8 cellular contexts compared by ENCODE assay signal in genomic region chr15:84955089-84955848, GRCh38. TPM values are rescaled to one million over a fixed set of nuclear protein-coding genes. Genes with fewer than 3 reads are reported as not detected.
DNase-seq lines count a peak whose midpoint lies in the region; ATAC-seq and TF ChIP-seq lines count a peak whose summit lies in the region.

No MANE protein-coding gene starts in this region.

- peak overlapping the region; percentile 24 for H3K4me2 ChIP-seq in trophoblast cell (ENCODE audit: low read length)

- H3K4me1 Mint-ChIP-seq in CD8-positive, alpha-beta memory T cell = peaks cover 3 to 7% (median 4%) of the 10 kb centered on the region in 3 donors
- peaks cover 4% of the 10 kb centered on the region for H3K4me1 Mint-ChIP-seq in activated naive CD4-positive, alpha-beta T cell treated with anti-CD3 and anti-CD28 coated beads, Interleukin-2, amount 10 ng/mL, durations not matched to agents 7 days and 5 days

- no peak overlapping the region for H3K23ac ChIP-seq in trophoblast cell (ENCODE audit: low read length)

- no peaks in the 10 kb centered on the region for H3K36me3 ChIP-seq in CD8-positive, alpha-beta memory T cell (ENCODE audit: insufficient read depth, low read length)
- no peaks in the 10 kb centered on the region for H3K36me3 ChIP-seq in trophoblast cell (ENCODE audit: control insufficient read depth in 1 of 2, insufficient read depth in 2 of 2, low read length in 2 of 2)

- H4K12ac ChIP-seq in trophoblast cell (ENCODE audit: low read depth, low read length) = no peak overlapping the region

- no peak overlapping the region for H3K18ac ChIP-seq in trophoblast cell (ENCODE audit: low read length)

- H4K91ac ChIP-seq in trophoblast cell (ENCODE audit: low read depth, low read length) = no peak overlapping the region

- no peak overlapping the region for H2BK120ac ChIP-seq in trophoblast cell (ENCODE audit: insufficient read depth, low read length, poor library complexity)

- peaks cover 0 to 2% (median 0%) of the 10 kb centered on the region in 3 donors for H3K36me3 Mint-ChIP-seq in CD8-positive, alpha-beta memory T cell
- H3K36me3 Mint-ChIP-seq in activated naive CD4-positive, alpha-beta T cell treated with anti-CD3 and anti-CD28 coated beads, Interleukin-2, amount 10 ng/mL, durations not matched to agents 7 days and 5 days = no peaks in the 10 kb centered on the region

- H3K14ac ChIP-seq in trophoblast cell (ENCODE audit: low read length) = no peak overlapping the region

- H3K9me3 ChIP-seq in CD8-positive, alpha-beta memory T cell (ENCODE audit: low read length) = no peaks in the 10 kb centered on the region
- H3K9me3 ChIP-seq in trophoblast cell (ENCODE audit: insufficient read depth, low read depth, low read length) = no peaks in the 10 kb centered on the region

- no peak overlapping the region for H3K27ac Mint-ChIP-seq in CD8-positive, alpha-beta memory T cell
- no peak overlapping the region for H3K27ac Mint-ChIP-seq in activated naive CD4-positive, alpha-beta T cell treated with anti-CD3 and anti-CD28 coated beads, Interleukin-2, amount 10 ng/mL, durations not matched to agents 7 days and 5 days

- peak; percentile 86 for TF ChIP-seq CTCF in HFF-Myc (IDR thresholded peaks at IDR 0.05; ENCODE audit: low read depth, low read length, missing control alignments)

- H3K4me1 ChIP-seq in CD8-positive, alpha-beta memory T cell (ENCODE audit: insufficient read depth, low read length) = no peaks in the 10 kb centered on the region
- peaks cover 1 to 8% of the 10 kb centered on the region in 2 experiments for H3K4me1 ChIP-seq in trophoblast cell (ENCODE audit: control insufficient read depth in 1 of 2, insufficient read depth in 2 of 2, low read length in 2 of 2)

- H3K4ac ChIP-seq in trophoblast cell (ENCODE audit: low read depth, low read length) = no peak overlapping the region

- H2AFZ ChIP-seq in trophoblast cell (ENCODE audit: insufficient read depth, low read length, poor library complexity) = no peak overlapping the region

- H3K27me3 Mint-ChIP-seq in CD8-positive, alpha-beta memory T cell = peaks cover 6 to 23% of the 10 kb centered on the region in 2 donors
- peaks cover 44% of the 10 kb centered on the region for H3K27me3 Mint-ChIP-seq in activated naive CD4-positive, alpha-beta T cell treated with anti-CD3 and anti-CD28 coated beads, Interleukin-2, amount 10 ng/mL, durations not matched to agents 7 days and 5 days

- no peak overlapping the region for H3K27ac ChIP-seq in CD8-positive, alpha-beta memory T cell (ENCODE audit: low read depth, low read length)
- H3K27ac ChIP-seq in trophoblast cell (ENCODE audit: low read depth, low read length) = no peak overlapping the region

- H3K4me3 Mint-ChIP-seq in CD8-positive, alpha-beta memory T cell = no peak overlapping the region
- no peak overlapping the region for H3K4me3 Mint-ChIP-seq in activated naive CD4-positive, alpha-beta T cell treated with anti-CD3 and anti-CD28 coated beads, Interleukin-2, amount 10 ng/mL, durations not matched to agents 7 days and 5 days

- H3K9ac ChIP-seq in trophoblast cell (ENCODE audit: low read length) = no peak overlapping the region

- POLR2A ChIA-PET in CD8-positive, alpha-beta memory T cell (lab: Charles Lee) = interaction anchor here (0.7 kb wide), 1 partner anchor 25 kb away, joined by 3 read pairs; no protein-coding TSS in a partner anchor

- H3K27me3 ChIP-seq in CD8-positive, alpha-beta memory T cell (ENCODE audit: insufficient read depth, low read length, poor library complexity, severe bottlenecking) = no peaks in the 10 kb centered on the region
- H3K27me3 ChIP-seq in trophoblast cell (ENCODE audit: insufficient read depth, low read length) = no peaks in the 10 kb centered on the region

- no peak overlapping the region for H2BK5ac ChIP-seq in trophoblast cell (ENCODE audit: low read depth, low read length, poor library complexity)

- H2AK5ac ChIP-seq in trophoblast cell (ENCODE audit: low read length) = no peak overlapping the region

- ATAC-seq in HG02642 (IDR thresholded peaks at IDR 0.05; ENCODE audit: poor library complexity, unreplicated experiment) = no peak

- H3K9me3 Mint-ChIP-seq in CD8-positive, alpha-beta memory T cell = peaks cover 0 to 3% (median 0%) of the 10 kb centered on the region in 5 donors
- H3K9me3 Mint-ChIP-seq in activated naive CD4-positive, alpha-beta T cell treated with anti-CD3 and anti-CD28 coated beads, Interleukin-2, amount 10 ng/mL, durations not matched to agents 7 days and 5 days = no peaks in the 10 kb centered on the region

- no peaks in the 10 kb centered on the region for H3K79me1 ChIP-seq in trophoblast cell (ENCODE audit: low read length)

- no peaks in the 10 kb centered on the region for H3K79me2 ChIP-seq in trophoblast cell (ENCODE audit: control insufficient read depth, insufficient read depth, low read length, poor library complexity)

- no CpG with 5 or more reads among the region's 15 CpGs for WGBS in trophoblast cell (ENCODE audit: extremely low coverage, insufficient coverage, insufficient read length)

- no peak overlapping the region for H2BK12ac ChIP-seq in trophoblast cell (ENCODE audit: low read length)

- peak; percentile 3 to 56 (median 21) for DNase-seq in CD8-positive, alpha-beta memory T cell
- DNase-seq in HFF-Myc (ENCODE audit: extremely low read depth, low read depth) = peak; percentile 33
- peak; percentile 48 for DNase-seq in activated naive CD4-positive, alpha-beta T cell treated with anti-CD3 and anti-CD28 coated beads, Interleukin-2, amount 10 ng/mL, durations not matched to agents 7 days and 5 days
- DNase-seq in glomerular visceral epithelial cell (ENCODE audit: extremely low spot score) = peak; percentile 63
- peak; percentile 61 to 80 for DNase-seq in trophoblast cell
- no peak for DNase-seq in germinal center (ENCODE audit: low spot score)

- CTCF ChIA-PET in CD8-positive, alpha-beta memory T cell (lab: Charles Lee) = interaction anchor here (0.6 to 1.1 kb wide), 2 partner anchors 16 to 89 kb away, joined by 3 to 4 read pairs; no protein-coding TSS in a partner anchor
- CTCF ChIA-PET in activated naive CD4-positive, alpha-beta T cell treated with anti-CD3 and anti-CD28 coated beads, Interleukin-2, amount 10 ng/mL, durations not matched to agents 7 days and 5 days (lab: Charles Lee) = interaction anchor here (1.0 to 1.4 kb wide), 4 partner anchors 8 to 214 kb away, joined by 3 to 10 read pairs (median 4); no protein-coding TSS in a partner anchor

- no peak overlapping the region for H4K8ac ChIP-seq in trophoblast cell (ENCODE audit: low read depth, low read length)

- no peak overlapping the region for H3K4me3 ChIP-seq in CD8-positive, alpha-beta memory T cell (ENCODE audit: low read length)
- H3K4me3 ChIP-seq in HFF-Myc (replicated peaks; ENCODE audit: low read depth, low read length) (no peak overlapping the region), trophoblast cell (ENCODE audit: low read depth, low read length) (no peak overlapping the region)

TF ChIP-seq in PFSK-1, 5 proteins besides CTCF, POLR2A, EP300 and RAD21:
- TF ChIP-seq FOXP2 (optimal IDR thresholded peaks at IDR 0.05; ENCODE audit: borderline replicate concordance, extremely low read depth, extremely low read length, insufficient read depth) = peak; percentile 49
- TF ChIP-seq TAF1 (IDR thresholded peaks at IDR 0.05; ENCODE audit: borderline replicate concordance, insufficient read depth, low read length) = peak; percentile 21; the same call in 1 of the 2 replicates
- TF ChIP-seq REST (IDR thresholded peaks at IDR 0.05; ENCODE audit: insufficient read depth in 1 of 2, low read depth in 2 of 2, low read length in 2 of 2) = no peak

RNA-seq across cellular contexts. Expression of gene PDE8A, which starts 26.4 kb away (rescaled TPM):
- total RNA-seq in CD8-positive, alpha-beta memory T cell = 10 to 100 TPM; 14.3 to 17.6 TPM
- 4.4 TPM for polyA plus RNA-seq in CD8-positive, alpha-beta memory T cell
- 25.6 TPM for polyA plus RNA-seq in PFSK-1 (2012; ENCODE audit: insufficient read length, low read depth)
- 16.1 and 17.6 TPM in 2 replicates for polyA plus RNA-seq in trophoblast cell (2013)
